ENCODE assay signal across 20 cellular contexts in the genomic region with DNA sequence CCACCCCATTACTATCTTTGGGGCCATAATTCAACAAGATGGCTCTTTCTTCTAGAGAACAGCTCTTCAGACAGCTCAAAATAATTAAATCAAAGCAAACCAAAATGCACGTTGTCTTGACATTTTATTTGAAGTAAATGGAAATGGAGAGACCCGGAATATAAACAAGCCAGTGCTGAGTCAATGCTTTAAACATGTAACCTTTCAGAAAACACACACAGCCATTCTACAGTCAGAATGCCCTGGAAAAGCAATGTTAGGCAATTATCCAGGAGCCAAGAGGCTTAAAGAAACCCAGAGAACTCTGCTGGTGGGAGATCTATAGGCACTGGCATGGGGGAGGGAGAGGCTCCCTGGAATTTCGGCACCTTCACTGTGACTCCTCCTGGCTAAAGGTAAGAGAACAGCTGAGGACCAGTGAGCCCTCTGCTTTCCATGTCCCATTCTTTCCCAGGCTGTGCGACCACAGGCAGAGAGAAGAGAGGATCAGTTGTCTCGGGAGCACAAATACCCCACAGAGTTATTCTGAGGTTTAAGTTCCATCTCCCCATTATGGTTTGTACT.
DNase-seq lines count a peak whose midpoint lies in the region; ATAC-seq and TF ChIP-seq lines count a peak whose summit lies in the region.
"Had no signal": no experiment of that assay in that cellular context is flagged by ENCODE, and none has a peak within 500 bp of the region (broad histone marks: within the 10 kb centered on the region; RNA-seq: fewer than 3 reads in every experiment).

No MANE protein-coding gene starts in this region.

- H3K9me3 Mint-ChIP-seq in activated T-cell treated with anti-CD3 and anti-CD28 coated beads, Interleukin-2, amount 50 U/mL, for 24 hours, result no peaks in the 10 kb centered on the region
- H3K9me3 Mint-ChIP-seq: CD8-positive, alpha-beta T cell; T-helper 1 cell treated with Interleukin-12 subunit alpha and Interleukin-12 subunit beta and Interleukin-4 antibody, amounts not matched to agents 30 μg/mL and 1 μg/mL, for 36 hours had no signal

- no peaks in the 10 kb centered on the region for H3K9me2 ChIP-seq in GM23248 (ENCODE audit: insufficient read depth)

- H3K4me3 ChIP-seq in GM23248, result no peak overlapping the region
- H3K4me3 ChIP-seq in astrocyte of the spinal cord (ENCODE audit: low read depth, low read length), result no peak overlapping the region
- H3K4me3 ChIP-seq: adrenal gland, breast epithelium, colonic mucosa, lower lobe of right lung, SJSA1 had no signal

- H3K36me3 ChIP-seq in GM23248 (ENCODE audit: low read depth), result no peaks in the 10 kb centered on the region
- H3K36me3 ChIP-seq: adrenal gland, breast epithelium, colonic mucosa, lower lobe of right lung, SJSA1 had no signal

- H3K4me1 Mint-ChIP-seq in activated T-cell treated with anti-CD3 and anti-CD28 coated beads, Interleukin-2, amount 50 U/mL, for 24 hours (ENCODE audit: low read depth), result peaks cover 5% of the 10 kb centered on the region

- no peak overlapping the region for H3K27ac Mint-ChIP-seq in activated T-cell treated with anti-CD3 and anti-CD28 coated beads, Interleukin-2, amount 50 U/mL, for 24 hours
- H3K27ac Mint-ChIP-seq: CD8-positive, alpha-beta T cell; effector memory CD8-positive, alpha-beta T cell; T-helper 1 cell treated with Interleukin-12 subunit alpha and Interleukin-12 subunit beta and Interleukin-4 antibody, amounts not matched to agents 30 μg/mL and 1 μg/mL, for 36 hours had no signal

- H3K27me3 ChIP-seq in GM23248 (replicated peaks; ENCODE audit: insufficient read depth), result no peaks in the 10 kb centered on the region
- H3K27me3 ChIP-seq: adrenal gland, breast epithelium, colonic mucosa, SJSA1 had no signal

- no peak for ATAC-seq in GM18909 (IDR thresholded peaks at IDR 0.05; ENCODE audit: poor library complexity, unreplicated experiment)
- ATAC-seq: CD8-positive, alpha-beta T cell; effector memory CD8-positive, alpha-beta T cell; lower lobe of right lung had no signal

- H3K4me2 ChIP-seq in GM23248 (ENCODE audit: unreplicated experiment), result no peak overlapping the region

- peak overlapping the region; percentile 12; the same call in 1 of the 2 replicates for H2AFZ ChIP-seq in GM23248

- H3F3A ChIP-seq in GM23248 (ENCODE audit: insufficient read depth), result no peaks in the 10 kb centered on the region

- no peaks in the 10 kb centered on the region for H3K9me3 ChIP-seq in GM23248 (ENCODE audit: low read depth)
- H3K9me3 ChIP-seq: adrenal gland, breast epithelium, colonic mucosa, lower lobe of right lung, SJSA1 had no signal

- H3K79me2 ChIP-seq in GM23248 (ENCODE audit: insufficient read depth), result no peaks in the 10 kb centered on the region

- H3K27me3 Mint-ChIP-seq in activated T-cell treated with anti-CD3 and anti-CD28 coated beads, Interleukin-2, amount 50 U/mL, for 24 hours, result no peaks in the 10 kb centered on the region

- H3K9ac ChIP-seq in GM23248, result no peak overlapping the region

- DNase-seq in GM23248 (peak; percentile 19), astrocyte of the spinal cord (ENCODE audit: low read depth, low spot score) (peak; percentile 2), islet precursor cell (peak; percentile 59), substantia nigra (lab: John Stamatoyannopoulos, UW) (no peak), A172 (ENCODE audit: low spot score) (no peak)
- DNase-seq in activated T-cell treated with anti-CD3 and anti-CD28 coated beads, Interleukin-2, amount 50 U/mL, for 24 hours, result no peak
- DNase-seq: activated naive CD4-positive, alpha-beta T cell; activated T-cell treated with anti-CD3 and anti-CD28 coated beads, Interleukin-2, amount 50 U/mL, for 48 hours; adrenal gland; CD8-positive, alpha-beta T cell; colonic mucosa; effector memory CD8-positive, alpha-beta T cell; GDM1; KG1; lower lobe of right lung; occipital lobe had no signal

- no peak for TF ChIP-seq CTCF in astrocyte of the spinal cord (IDR thresholded peaks at IDR 0.05; ENCODE audit: low read depth, low read length)

- no peak overlapping the region for H3K4me3 Mint-ChIP-seq in activated T-cell treated with anti-CD3 and anti-CD28 coated beads, Interleukin-2, amount 50 U/mL, for 24 hours
- H3K4me3 Mint-ChIP-seq: CD8-positive, alpha-beta T cell; effector memory CD8-positive, alpha-beta T cell; T-helper 1 cell treated with Interleukin-12 subunit alpha and Interleukin-12 subunit beta and Interleukin-4 antibody, amounts not matched to agents 30 μg/mL and 1 μg/mL, for 36 hours had no signal

- H3K4me1 ChIP-seq in GM23248 (ENCODE audit: insufficient read depth), result no peaks in the 10 kb centered on the region
- H3K4me1 ChIP-seq: adrenal gland, breast epithelium, colonic mucosa, lower lobe of right lung, SJSA1 had no signal

- no peaks in the 10 kb centered on the region for H4K20me1 ChIP-seq in GM23248 (ENCODE audit: insufficient read depth)

- in situ Hi-C loops in GM23248 (cut with MboI) (no loop called here), astrocyte of the spinal cord (cut with HindIII; ENCODE audit: low sequenced_read_pairs) (no loop called here)

- H3K27ac ChIP-seq in GM23248 (no peak overlapping the region), substantia nigra (ENCODE audit: low read depth, low read length, poor library complexity, severe bottlenecking) (peak overlapping the region; percentile 1)
- H3K27ac ChIP-seq: adrenal gland, breast epithelium, colonic mucosa, lower lobe of right lung, SJSA1 had no signal

- WGBS in GM23248 (ENCODE audit: low coverage in 1 of 2, low lambda C conversion rate in 2 of 2, missing lambda C conversion rate in 2 of 2), 2 experiments, result 34 to 40% methylated on average over 5 of the region's 5 CpGs

- H3K36me3 Mint-ChIP-seq in activated T-cell treated with anti-CD3 and anti-CD28 coated beads, Interleukin-2, amount 50 U/mL, for 24 hours (ENCODE audit: low read depth), result no peaks in the 10 kb centered on the region
- H3K36me3 Mint-ChIP-seq: CD8-positive, alpha-beta T cell had no signal

Comparison
In these comparisons a context has a peak if more than half of its experiments do, and no peak if none do; other contexts are left out.
1. DNase-seq: peak in GM23248 (single experiment), astrocyte of the spinal cord (single experiment) and islet precursor cell (single experiment); none in substantia nigra (0 of 49), activated T-cell treated with anti-CD3 and anti-CD28 coated beads, Interleukin-2, amount 50 U/mL, for 24 hours (single experiment) and A172 (single experiment).